ENCODE assay signal across 2 cellular contexts in the genomic region with DNA sequence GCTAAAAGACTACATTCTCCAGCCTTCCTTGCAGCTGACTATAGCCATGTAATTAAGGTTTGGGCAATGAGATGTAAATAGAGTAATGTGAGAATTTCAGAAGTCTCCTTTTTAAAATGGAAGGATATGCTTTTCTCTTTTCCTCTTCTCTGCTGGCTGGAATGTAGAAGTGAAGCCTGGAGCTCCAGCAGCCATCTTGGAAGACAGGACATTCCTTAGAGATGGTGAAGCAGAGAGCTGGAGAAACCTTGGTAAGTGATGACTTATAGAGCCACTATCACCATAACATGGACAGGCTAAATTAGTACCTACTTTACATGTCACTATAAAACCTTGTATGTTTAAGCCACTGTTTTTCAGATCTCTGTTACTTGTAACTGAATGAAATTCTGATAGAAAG.
TF ChIP-seq lines count a peak whose summit lies in the region.

No MANE protein-coding gene starts in this region.

TF ChIP-seq in GM23338, 12 proteins besides CTCF, POLR2A, EP300 and RAD21 (continues in another document):
- TF ChIP-seq, protein P1, sequence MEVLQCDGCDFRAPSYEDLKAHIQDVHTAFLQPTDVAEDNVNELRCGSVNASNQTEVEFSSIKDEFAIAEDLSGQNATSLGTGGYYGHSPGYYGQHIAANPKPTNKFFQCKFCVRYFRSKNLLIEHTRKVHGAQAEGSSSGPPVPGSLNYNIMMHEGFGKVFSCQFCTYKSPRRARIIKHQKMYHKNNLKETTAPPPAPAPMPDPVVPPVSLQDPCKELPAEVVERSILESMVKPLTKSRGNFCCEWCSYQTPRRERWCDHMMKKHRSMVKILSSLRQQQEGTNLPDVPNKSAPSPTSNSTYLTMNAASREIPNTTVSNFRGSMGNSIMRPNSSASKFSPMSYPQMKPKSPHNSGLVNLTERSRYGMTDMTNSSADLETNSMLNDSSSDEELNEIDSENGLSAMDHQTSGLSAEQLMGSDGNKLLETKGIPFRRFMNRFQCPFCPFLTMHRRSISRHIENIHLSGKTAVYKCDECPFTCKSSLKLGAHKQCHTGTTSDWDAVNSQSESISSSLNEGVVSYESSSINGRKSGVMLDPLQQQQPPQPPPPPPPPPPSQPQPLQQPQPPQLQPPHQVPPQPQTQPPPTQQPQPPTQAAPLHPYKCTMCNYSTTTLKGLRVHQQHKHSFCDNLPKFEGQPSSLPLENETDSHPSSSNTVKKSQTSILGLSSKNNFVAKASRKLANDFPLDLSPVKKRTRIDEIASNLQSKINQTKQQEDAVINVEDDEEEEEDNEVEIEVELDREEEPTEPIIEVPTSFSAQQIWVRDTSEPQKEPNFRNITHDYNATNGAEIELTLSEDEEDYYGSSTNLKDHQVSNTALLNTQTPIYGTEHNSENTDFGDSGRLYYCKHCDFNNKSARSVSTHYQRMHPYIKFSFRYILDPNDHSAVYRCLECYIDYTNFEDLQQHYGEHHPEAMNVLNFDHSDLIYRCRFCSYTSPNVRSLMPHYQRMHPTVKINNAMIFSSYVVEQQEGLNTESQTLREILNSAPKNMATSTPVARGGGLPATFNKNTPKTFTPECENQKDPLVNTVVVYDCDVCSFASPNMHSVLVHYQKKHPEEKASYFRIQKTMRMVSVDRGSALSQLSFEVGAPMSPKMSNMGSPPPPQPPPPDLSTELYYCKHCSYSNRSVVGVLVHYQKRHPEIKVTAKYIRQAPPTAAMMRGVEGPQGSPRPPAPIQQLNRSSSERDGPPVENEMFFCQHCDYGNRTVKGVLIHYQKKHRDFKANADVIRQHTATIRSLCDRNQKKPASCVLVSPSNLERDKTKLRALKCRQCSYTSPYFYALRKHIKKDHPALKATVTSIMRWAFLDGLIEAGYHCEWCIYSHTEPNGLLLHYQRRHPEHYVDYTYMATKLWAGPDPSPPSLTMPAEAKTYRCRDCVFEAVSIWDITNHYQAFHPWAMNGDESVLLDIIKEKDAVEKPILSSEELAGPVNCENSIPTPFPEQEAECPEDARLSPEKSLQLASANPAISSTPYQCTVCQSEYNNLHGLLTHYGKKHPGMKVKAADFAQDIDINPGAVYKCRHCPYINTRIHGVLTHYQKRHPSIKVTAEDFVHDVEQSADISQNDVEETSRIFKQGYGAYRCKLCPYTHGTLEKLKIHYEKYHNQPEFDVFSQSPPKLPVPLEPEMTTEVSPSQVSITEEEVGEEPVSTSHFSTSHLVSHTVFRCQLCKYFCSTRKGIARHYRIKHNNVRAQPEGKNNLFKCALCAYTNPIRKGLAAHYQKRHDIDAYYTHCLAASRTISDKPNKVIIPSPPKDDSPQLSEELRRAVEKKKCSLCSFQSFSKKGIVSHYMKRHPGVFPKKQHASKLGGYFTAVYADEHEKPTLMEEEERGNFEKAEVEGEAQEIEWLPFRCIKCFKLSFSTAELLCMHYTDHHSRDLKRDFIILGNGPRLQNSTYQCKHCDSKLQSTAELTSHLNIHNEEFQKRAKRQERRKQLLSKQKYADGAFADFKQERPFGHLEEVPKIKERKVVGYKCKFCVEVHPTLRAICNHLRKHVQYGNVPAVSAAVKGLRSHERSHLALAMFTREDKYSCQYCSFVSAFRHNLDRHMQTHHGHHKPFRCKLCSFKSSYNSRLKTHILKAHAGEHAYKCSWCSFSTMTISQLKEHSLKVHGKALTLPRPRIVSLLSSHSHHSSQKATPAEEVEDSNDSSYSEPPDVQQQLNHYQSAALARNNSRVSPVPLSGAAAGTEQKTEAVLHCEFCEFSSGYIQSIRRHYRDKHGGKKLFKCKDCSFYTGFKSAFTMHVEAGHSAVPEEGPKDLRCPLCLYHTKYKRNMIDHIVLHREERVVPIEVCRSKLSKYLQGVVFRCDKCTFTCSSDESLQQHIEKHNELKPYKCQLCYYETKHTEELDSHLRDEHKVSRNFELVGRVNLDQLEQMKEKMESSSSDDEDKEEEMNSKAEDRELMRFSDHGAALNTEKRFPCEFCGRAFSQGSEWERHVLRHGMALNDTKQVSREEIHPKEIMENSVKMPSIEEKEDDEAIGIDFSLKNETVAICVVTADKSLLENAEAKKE (CRISPR knock-in tag; IDR thresholded peaks at IDR 0.05): no peak
- no peak for TF ChIP-seq REST (IDR thresholded peaks at IDR 0.05; ENCODE audit: unreplicated experiment)
- TF ChIP-seq ZNF114 (CRISPR knock-in tag; IDR thresholded peaks at IDR 0.05): no peak
- no peak for TF ChIP-seq NANOG (IDR thresholded peaks at IDR 0.05; ENCODE audit: borderline replicate concordance)
- TF ChIP-seq EZH2phosphoT487 (IDR thresholded peaks at IDR 0.05; ENCODE audit: unreplicated experiment): no peak
- TF ChIP-seq CREB1 (CRISPR knock-in tag; IDR thresholded peaks at IDR 0.05; ENCODE audit: low read depth): no peak
- no peak for TF ChIP-seq ZNF331 (CRISPR knock-in tag; IDR thresholded peaks at IDR 0.05; ENCODE audit: low read depth)
- no peak for TF ChIP-seq EZH2 (IDR thresholded peaks at IDR 0.05; ENCODE audit: low read depth, unreplicated experiment)
- no peak for TF ChIP-seq POLR2AphosphoS5 (IDR thresholded peaks at IDR 0.05; ENCODE audit: low read depth)
- TF ChIP-seq JUNB (IDR thresholded peaks at IDR 0.05; ENCODE audit: unreplicated experiment): no peak
- no peak for TF ChIP-seq STAT1 (IDR thresholded peaks at IDR 0.05; ENCODE audit: unreplicated experiment)

TF ChIP-seq in K562, 482 proteins besides CTCF, POLR2A, EP300 and RAD21:
- no peak for TF ChIP-seq PCBP1 (IDR thresholded peaks at IDR 0.05; ENCODE audit: low read depth, low read length, poor library complexity, severe bottlenecking)
- no peak for TF ChIP-seq CBX3 (IDR thresholded peaks at IDR 0.05; ENCODE audit: borderline replicate concordance in 1 of 2, low read length in 2 of 2)
